In genomic region chr6:167113047-167113446, GRCh38 we compare ENCODE assay signal across 14 cellular contexts. TPM values are rescaled to one million over a fixed set of nuclear protein-coding genes. Genes with fewer than 3 reads are reported as not detected.
DNase-seq lines count a peak whose midpoint lies in the region; ATAC-seq and TF ChIP-seq lines count a peak whose summit lies in the region.
"Had no signal": no experiment of that assay in that cellular context is flagged by ENCODE, and none has a peak within 500 bp of the region (broad histone marks: within the 10 kb centered on the region; RNA-seq: fewer than 3 reads in every experiment).

No MANE protein-coding gene starts in this region.

- intact Hi-C loops in upper lobe of right lung (cut with DNase I): no loop called here

- no peaks in the 10 kb centered on the region for H3K9me3 ChIP-seq in upper lobe of right lung

- H3K36me3 ChIP-seq in upper lobe of right lung: no peaks in the 10 kb centered on the region

- H3K27ac Mint-ChIP-seq in stimulated activated naive CD8-positive, alpha-beta T cell treated with anti-CD3 and anti-CD28 coated beads, Interleukin-15, Interleukin-2, amounts not matched to agents 100 ng/mL and 50 ng/mL, for 24 hours: no peak overlapping the region
- H3K27ac Mint-ChIP-seq in stimulated activated naive CD8-positive, alpha-beta T cell treated with anti-CD3 and anti-CD28 coated beads, Interleukin-15, amount 100 ng/mL, for 72 hours: no peak overlapping the region
- no peak overlapping the region for H3K27ac Mint-ChIP-seq in WTC11

- peaks cover 7% of the 10 kb centered on the region for H3K27me3 Mint-ChIP-seq in stimulated activated naive CD8-positive, alpha-beta T cell treated with anti-CD3 and anti-CD28 coated beads, Interleukin-15, Interleukin-2, amounts not matched to agents 100 ng/mL and 50 ng/mL, for 24 hours
- peaks cover 38% of the 10 kb centered on the region for H3K27me3 Mint-ChIP-seq in stimulated activated naive CD8-positive, alpha-beta T cell treated with anti-CD3 and anti-CD28 coated beads, Interleukin-15, amount 100 ng/mL, for 72 hours
- H3K27me3 Mint-ChIP-seq in WTC11 (ENCODE audit: low read depth): no peaks in the 10 kb centered on the region; the same call in 1 of the 2 replicates

- no peak for ATAC-seq in stimulated activated naive CD8-positive, alpha-beta T cell treated with anti-CD3 and anti-CD28 coated beads, Interleukin-15, amount 100 ng/mL, for 72 hours
- ATAC-seq in HG02588 (IDR thresholded peaks at IDR 0.05; ENCODE audit: unreplicated experiment) (peak; percentile 47), HG03520 (IDR thresholded peaks at IDR 0.05; ENCODE audit: unreplicated experiment) (peak; percentile 36), upper lobe of right lung (no peak), WTC11 (no peak)

- no peak overlapping the region for H3K27ac ChIP-seq in upper lobe of right lung

- no peaks in the 10 kb centered on the region for H3K36me3 Mint-ChIP-seq in stimulated activated naive CD8-positive, alpha-beta T cell treated with anti-CD3 and anti-CD28 coated beads, Interleukin-15, Interleukin-2, amounts not matched to agents 100 ng/mL and 50 ng/mL, for 24 hours (ENCODE audit: low read depth)
- no peaks in the 10 kb centered on the region for H3K36me3 Mint-ChIP-seq in WTC11

- H3K27me3 ChIP-seq in upper lobe of right lung: no peaks in the 10 kb centered on the region

- peak overlapping the region; percentile 71 for H3K4me3 Mint-ChIP-seq in stimulated activated naive CD8-positive, alpha-beta T cell treated with anti-CD3 and anti-CD28 coated beads, Interleukin-15, Interleukin-2, amounts not matched to agents 100 ng/mL and 50 ng/mL, for 24 hours
- no peak overlapping the region for H3K4me3 Mint-ChIP-seq in stimulated activated naive CD8-positive, alpha-beta T cell treated with anti-CD3 and anti-CD28 coated beads, Interleukin-15, amount 100 ng/mL, for 72 hours
- no peak overlapping the region for H3K4me3 Mint-ChIP-seq in WTC11

- POLR2A ChIA-PET in WTC11 (lab: Charles Lee): no interaction called here

- CTCF ChIA-PET in WTC11 (lab: Charles Lee): no interaction called here

- no peaks in the 10 kb centered on the region for H3K4me1 ChIP-seq in upper lobe of right lung

- TF ChIP-seq CTCF in upper lobe of right lung (IDR thresholded peaks at IDR 0.05) (no peak), WTC11 (IDR thresholded peaks at IDR 0.05) (no peak)

- H3K4me3 ChIP-seq in upper lobe of right lung: peak overlapping the region; percentile 8

- H3K4me1 Mint-ChIP-seq in stimulated activated naive CD8-positive, alpha-beta T cell treated with anti-CD3 and anti-CD28 coated beads, Interleukin-15, Interleukin-2, amounts not matched to agents 100 ng/mL and 50 ng/mL, for 24 hours (ENCODE audit: low read depth): peaks cover 62% of the 10 kb centered on the region
- H3K4me1 Mint-ChIP-seq in stimulated activated naive CD8-positive, alpha-beta T cell treated with anti-CD3 and anti-CD28 coated beads, Interleukin-15, amount 100 ng/mL, for 72 hours: peaks cover 33% of the 10 kb centered on the region
- H3K4me1 Mint-ChIP-seq in WTC11: peaks cover 13% of the 10 kb centered on the region

- H3K9me3 Mint-ChIP-seq in stimulated activated naive CD8-positive, alpha-beta T cell treated with anti-CD3 and anti-CD28 coated beads, Interleukin-15, Interleukin-2, amounts not matched to agents 100 ng/mL and 50 ng/mL, for 24 hours: no peaks in the 10 kb centered on the region
- no peaks in the 10 kb centered on the region for H3K9me3 Mint-ChIP-seq in stimulated activated naive CD8-positive, alpha-beta T cell treated with anti-CD3 and anti-CD28 coated beads, Interleukin-15, amount 100 ng/mL, for 72 hours
- H3K9me3 Mint-ChIP-seq in WTC11: peaks cover 4% of the 10 kb centered on the region

- no peak for DNase-seq in stimulated activated naive CD8-positive, alpha-beta T cell treated with anti-CD3 and anti-CD28 coated beads, Interleukin-15, amount 100 ng/mL, for 72 hours
- DNase-seq in upper lobe of right lung (no peak), DMS79 (lab: John Stamatoyannopoulos, UW) (no peak), inferior parietal cortex (ENCODE audit: extremely low spot score) (no peak), WTC11 (ENCODE audit: low spot score) (no peak)
- DNase-seq: activated naive CD4-positive, alpha-beta T cell treated with Interleukin-2 at 50 U/mL for 16 hours; AML-193; islet precursor cell; NCI-H1417; SW 1271 had no signal

TF ChIP-seq in WTC11, 78 proteins besides CTCF, POLR2A, EP300 and RAD21 (continues in another document):
- TF ChIP-seq CDX4 (CRISPR knock-in tag; IDR thresholded peaks at IDR 0.05; ENCODE audit: borderline replicate concordance) (no peak), GRHL2 (CRISPR knock-in tag; IDR thresholded peaks at IDR 0.05; ENCODE audit: insufficient replicate concordance, severe bottlenecking) (no peak), ELF4 (CRISPR knock-in tag; IDR thresholded peaks at IDR 0.05; ENCODE audit: low read depth) (no peak), ZNF423 (CRISPR knock-in tag; IDR thresholded peaks at IDR 0.05) (no peak), E2F4 (CRISPR knock-in tag; IDR thresholded peaks at IDR 0.05; ENCODE audit: borderline replicate concordance, low read depth) (no peak), HMGXB4 (CRISPR knock-in tag; IDR thresholded peaks at IDR 0.05) (no peak), USF1 (CRISPR knock-in tag; IDR thresholded peaks at IDR 0.05) (no peak), MLX (CRISPR knock-in tag; IDR thresholded peaks at IDR 0.05) (no peak), SOX15 (CRISPR knock-in tag; IDR thresholded peaks at IDR 0.05) (no peak), ZNF281 (CRISPR knock-in tag; IDR thresholded peaks at IDR 0.05) (no peak), GABPB1 (CRISPR knock-in tag; IDR thresholded peaks at IDR 0.05) (no peak)

RNA-seq across cellular contexts. Expression of gene CCR6, which starts 9.8 kb away (rescaled TPM):
- total RNA-seq in upper lobe of right lung (1.4 TPM), WTC11 (2021) (not detected in 3 replicates)
- total RNA-seq: pulmonary artery endothelial cell had no signal

RNA-seq across cellular contexts. Expression of gene GPR31, which starts 44.7 kb away (rescaled TPM):
- not detected for total RNA-seq in upper lobe of right lung
- not detected in 3 replicates for total RNA-seq in WTC11 (2021)
- total RNA-seq: pulmonary artery endothelial cell had no signal

Comparison
In these comparisons a context has a peak if more than half of its experiments do, and no peak if none do; other contexts are left out.
1. ATAC-seq: peak in HG02588 (single experiment) and HG03520 (single experiment); none in stimulated activated naive CD8-positive, alpha-beta T cell treated with anti-CD3 and anti-CD28 coated beads, Interleukin-15, amount 100 ng/mL, for 72 hours (single experiment), upper lobe of right lung (single experiment) and WTC11 (single experiment).